ENCODE assay signal across 8 cellular contexts in the genomic region with DNA sequence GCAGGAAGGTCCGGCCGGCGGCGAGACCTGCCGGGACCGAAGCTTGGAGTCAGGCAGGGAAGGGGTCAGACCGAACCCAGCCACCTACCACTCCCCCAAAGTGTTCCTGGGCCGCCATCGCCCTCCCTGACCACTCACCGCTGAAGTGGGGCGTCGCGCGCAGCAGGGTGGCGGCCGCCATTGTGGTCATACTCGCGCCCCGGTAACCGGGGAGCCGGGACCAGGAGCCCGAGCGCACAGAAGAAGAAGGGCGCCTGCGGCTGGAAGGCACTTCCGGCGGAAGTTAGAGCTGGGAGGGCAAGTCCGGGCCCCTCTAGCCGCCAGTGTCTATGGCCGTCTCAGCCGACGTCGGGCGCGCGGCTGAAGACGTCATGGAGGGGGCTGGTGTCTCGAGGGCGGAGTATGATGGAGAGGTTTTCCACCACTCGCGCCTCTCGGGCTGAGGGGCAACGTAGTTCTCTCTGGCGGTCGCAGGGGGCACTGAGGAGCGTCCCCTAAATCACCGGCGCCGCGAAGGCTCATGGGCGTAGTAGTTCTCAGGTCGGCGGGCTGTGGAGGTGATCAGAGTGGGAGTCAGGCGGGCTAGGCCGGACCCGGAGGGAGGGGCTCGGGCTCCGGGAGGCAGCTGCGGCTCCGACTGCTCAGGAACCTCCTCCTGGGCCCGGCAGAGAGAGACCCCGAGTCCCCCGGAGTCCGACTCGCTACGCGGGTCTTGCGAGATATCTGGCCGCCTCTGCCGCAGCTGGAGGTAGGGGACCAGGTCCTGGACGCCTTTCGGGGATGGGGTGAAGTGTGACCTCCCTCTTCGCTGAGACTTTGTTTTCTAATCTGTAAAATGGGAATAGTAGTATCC.
DNase-seq lines count a peak whose midpoint lies in the region; ATAC-seq and TF ChIP-seq lines count a peak whose summit lies in the region.

Gene TUFM, minus strand, starts transcription at position 269 of the 853 bp plus-strand sequence. Its CDS starts 79 bp downstream, at position 190.

- peak; percentile 73 for TF ChIP-seq CTCF in AG09319 (IDR thresholded peaks at IDR 0.05; ENCODE audit: low read depth, low read length)

- DNase-seq in AG09319 (ENCODE audit: extremely low read depth, low read depth) = peak; percentile 95
- DNase-seq in NCI-H446 (lab: John Stamatoyannopoulos, UW) = peak; percentile 94 to 98
- DNase-seq in cerebellar nuclear complex (lab: John Stamatoyannopoulos, UW) = peak; percentile 98 to 99
- DNase-seq in islet precursor cell = peak; percentile 99
- peak; percentile 94 to 95 for DNase-seq in stimulated activated CD4-positive, alpha-beta T cell treated with anti-CD3 and anti-CD28 coated beads, Interleukin-15, amount 100 ng/mL, for 1 hour (ENCODE audit: low read depth in 1 of 2, low spot score in 1 of 2)

- ATAC-seq in GM19023 (IDR thresholded peaks at IDR 0.05; ENCODE audit: unreplicated experiment) (peak; percentile 91), HG03342 (IDR thresholded peaks at IDR 0.05; ENCODE audit: unreplicated experiment) (peak; percentile 89)
- ATAC-seq in activated CD4-positive, CD25-positive, alpha-beta regulatory T cell treated with anti-CD3 and anti-CD28 coated beads, Interleukin-2, amount 50 U/mL, for 24 hours = peak; percentile 96 to 98

Comparison
In these comparisons a context has a peak if more than half of its experiments do, and no peak if none do; other contexts are left out.
1. Peak in every context shown above with its lines: DNase-seq and ATAC-seq.